In genomic region chr3:38347421-38348200, GRCh38 we compare ENCODE assay signal across 8 cellular contexts. TPM values are rescaled to one million over a fixed set of nuclear protein-coding genes. Genes with fewer than 3 reads are reported as not detected.
DNase-seq lines count a peak whose midpoint lies in the region; ATAC-seq, FAIRE-seq and TF ChIP-seq lines count a peak whose summit lies in the region.

No MANE protein-coding gene starts in this region.

- H3K36me3 ChIP-seq in CD4-positive, alpha-beta memory T cell (ENCODE audit: insufficient read depth, low read length): no peaks in the 10 kb centered on the region
- peaks cover 2% of the 10 kb centered on the region; the same call in 1 of the 2 replicates for H3K36me3 ChIP-seq in MG63
- H3K36me3 ChIP-seq in effector memory CD4-positive, alpha-beta T cell (ENCODE audit: control insufficient read depth, insufficient read depth, low read length): no peaks in the 10 kb centered on the region
- H3K36me3 ChIP-seq in neuronal stem cell (replicated peaks in 1 of 2; ENCODE audit: control insufficient read depth in 2 of 2, insufficient read depth in 2 of 2, low read length in 2 of 2): peaks cover 2 to 37% of the 10 kb centered on the region in 2 donors

- POLR2A ChIA-PET in CD4-positive, alpha-beta memory T cell (lab: Charles Lee; ENCODE audit: partially characterized antibody): interaction anchor here (1.2 to 2.5 kb wide), 3 partner anchors 118 to 183 kb away, joined by 3 to 17 read pairs (median 4); partner anchors contain the start of gene OXSR1

- no peak overlapping the region for H3K9ac ChIP-seq in neuronal stem cell (ENCODE audit: low read depth, low read length, poor library complexity)

- H3K23ac ChIP-seq in neuronal stem cell (ENCODE audit: low read depth, low read length, poor library complexity): no peak overlapping the region

- H3K27me3 Mint-ChIP-seq in CD4-positive, alpha-beta memory T cell: no peaks in the 10 kb centered on the region

- no peak overlapping the region for H4K91ac ChIP-seq in neuronal stem cell (ENCODE audit: low read depth, low read length, poor library complexity)

- no CpG with 5 or more reads among the region's 19 CpGs for WGBS in neuronal stem cell (ENCODE audit: extremely low coverage in 2 of 2, insufficient read length in 2 of 2, insufficient replicate concordance in 1 of 2), 2 donors

- H3K4ac ChIP-seq in neuronal stem cell (ENCODE audit: low read length): no peak overlapping the region

- peaks cover 0 to 4% (median 3%) of the 10 kb centered on the region in 4 donors for H3K4me1 Mint-ChIP-seq in CD4-positive, alpha-beta memory T cell

- peaks cover 17% of the 10 kb centered on the region for H3K4me1 ChIP-seq in CD4-positive, alpha-beta memory T cell (ENCODE audit: insufficient read depth, low read length)
- H3K4me1 ChIP-seq in effector memory CD4-positive, alpha-beta T cell (ENCODE audit: control insufficient read depth, insufficient read depth, low read length, poor library complexity, severe bottlenecking): no peaks in the 10 kb centered on the region
- peaks cover 3 to 8% of the 10 kb centered on the region in 2 donors for H3K4me1 ChIP-seq in neuronal stem cell (ENCODE audit: control insufficient read depth in 2 of 2, insufficient read depth in 1 of 2, low read depth in 1 of 2, low read length in 2 of 2)

- no peak for TF ChIP-seq POLR2A in GM12891 (IDR thresholded peaks at IDR 0.05; ENCODE audit: low read depth, low read length)

- no peak overlapping the region for H2AK5ac ChIP-seq in neuronal stem cell (ENCODE audit: low read depth, low read length)

- no peak for DNase-seq in CD4-positive, alpha-beta memory T cell
- DNase-seq in MG63: no peak
- no peak for DNase-seq in effector memory CD4-positive, alpha-beta T cell
- DNase-seq in neuronal stem cell (ENCODE audit: low spot score): no peak
- no peak for DNase-seq in GM12891 (ENCODE audit: insufficient read length, low spot score)
- DNase-seq in stimulated activated CD4-positive, alpha-beta T cell treated with anti-CD3 and anti-CD28 coated beads, Interleukin-1b, Interleukin-23, amount 100 ng/mL, for 48 hours: no peak
- no peak for DNase-seq in GM19240 (ENCODE audit: insufficient read length, low spot score)

- peak overlapping the region; percentile 100 for H2AFZ ChIP-seq in neuronal stem cell (ENCODE audit: low read length)

- peaks cover 3% of the 10 kb centered on the region for H3K79me1 ChIP-seq in neuronal stem cell (ENCODE audit: low read depth, low read length)

- H3K4me2 ChIP-seq in neuronal stem cell (ENCODE audit: insufficient read depth, low read length, poor library complexity, severe bottlenecking): peak overlapping the region; percentile 83

- no peak overlapping the region for H3K27ac ChIP-seq in CD4-positive, alpha-beta memory T cell (ENCODE audit: low read depth, low read length)
- no peak overlapping the region for H3K27ac ChIP-seq in effector memory CD4-positive, alpha-beta T cell (ENCODE audit: insufficient read depth, low read length, poor library complexity, severe bottlenecking)
- no peak overlapping the region for H3K27ac ChIP-seq in neuronal stem cell (replicated peaks; ENCODE audit: low read length)

- no peaks in the 10 kb centered on the region for H3K27me3 ChIP-seq in CD4-positive, alpha-beta memory T cell (ENCODE audit: insufficient read depth, low read length)
- no peaks in the 10 kb centered on the region for H3K27me3 ChIP-seq in MG63
- H3K27me3 ChIP-seq in effector memory CD4-positive, alpha-beta T cell (replicated peaks; ENCODE audit: control insufficient read depth, insufficient read depth, low read length, poor library complexity, severe bottlenecking): no peaks in the 10 kb centered on the region
- H3K27me3 ChIP-seq in neuronal stem cell (ENCODE audit: control insufficient read depth in 3 of 3, insufficient read depth in 3 of 3, low read depth in 1 of 3, low read length in 3 of 3): no peaks in the 10 kb centered on the region

- no peak overlapping the region for H2BK120ac ChIP-seq in neuronal stem cell (ENCODE audit: low read depth, low read length)

- H3K14ac ChIP-seq in neuronal stem cell (ENCODE audit: low read length): no peak overlapping the region

- H3K18ac ChIP-seq in neuronal stem cell (ENCODE audit: low read length): no peak overlapping the region

- intact Hi-C loops in CD4-positive, alpha-beta memory T cell (cut with micrococcal nuclease): loop anchor here (5.0 kb wide), 3 partner anchors 150 to 305 kb away; partner anchors contain the start of genes ACAA1, EXOG and MYD88

- no peaks in the 10 kb centered on the region for H3K9me3 ChIP-seq in CD4-positive, alpha-beta memory T cell (ENCODE audit: control insufficient read depth in 1 of 2, low read length in 2 of 2)
- H3K9me3 ChIP-seq in MG63 (no peaks in the 10 kb centered on the region), neuronal stem cell (replicated peaks in 1 of 2; ENCODE audit: control insufficient read depth in 2 of 2, insufficient read depth in 1 of 2, low read depth in 1 of 2, low read length in 2 of 2) (no peaks in the 10 kb centered on the region)
- no peaks in the 10 kb centered on the region for H3K9me3 ChIP-seq in effector memory CD4-positive, alpha-beta T cell (ENCODE audit: control insufficient read depth, low read length)

- peak overlapping the region in 2 of 7 donors; percentile 62 to 80 for H3K27ac Mint-ChIP-seq in CD4-positive, alpha-beta memory T cell

- CTCF ChIA-PET in CD4-positive, alpha-beta memory T cell (lab: Charles Lee; ENCODE audit: partially characterized antibody): interaction anchor here (1.0 to 5.8 kb wide), 25 partner anchors 8 to 371 kb away, joined by 4 to 230 read pairs (median 7); partner anchors contain the start of genes ACVR2B, DLEC1 and EXOG

- H3K36me3 Mint-ChIP-seq in CD4-positive, alpha-beta memory T cell: no peaks in the 10 kb centered on the region

- FAIRE-seq in GM12891 (lab: Jason Lieb, UNC): no peak

- no peak overlapping the region for H4K8ac ChIP-seq in neuronal stem cell (ENCODE audit: low read depth, low read length)

- peak overlapping the region in 1 of 2 donors; percentile 11 for H3K4me3 ChIP-seq in CD4-positive, alpha-beta memory T cell (ENCODE audit: low read length in 2 of 2)
- H3K4me3 ChIP-seq in MG63: peak overlapping the region; percentile 66
- H3K4me3 ChIP-seq in effector memory CD4-positive, alpha-beta T cell (ENCODE audit: insufficient read depth, low read depth, low read length, poor library complexity, severe bottlenecking): peak overlapping the region; percentile 78
- peak overlapping the region; percentile 84 to 95 for H3K4me3 ChIP-seq in neuronal stem cell (ENCODE audit: low read length in 2 of 2)

- H2BK5ac ChIP-seq in neuronal stem cell (ENCODE audit: low read length): no peak overlapping the region

- no peak overlapping the region for H2BK12ac ChIP-seq in neuronal stem cell (ENCODE audit: low read length)

- peak overlapping the region in 7 of 8 donors; percentile 61 to 81 (median 75) for H3K4me3 Mint-ChIP-seq in CD4-positive, alpha-beta memory T cell

- no peak for ATAC-seq in HG03045 (IDR thresholded peaks at IDR 0.05; ENCODE audit: unreplicated experiment)

- H3K9me3 Mint-ChIP-seq in CD4-positive, alpha-beta memory T cell: no peaks in the 10 kb centered on the region

- H2BK15ac ChIP-seq in neuronal stem cell (ENCODE audit: low read length): no peak overlapping the region

TF ChIP-seq in GM12891, 5 proteins besides CTCF, POLR2A, EP300 and RAD21:
- TF ChIP-seq POLR2AphosphoS5 (IDR thresholded peaks at IDR 0.05; ENCODE audit: low read depth, low read length) (no peak), PAX5 (IDR thresholded peaks at IDR 0.05; ENCODE audit: insufficient read depth, low read length, severe bottlenecking) (no peak), TAF1 (IDR thresholded peaks at IDR 0.05; ENCODE audit: low read depth, low read length) (no peak)

RNA-seq across cellular contexts. Expression of gene XYLB, which starts 1.0 kb away (rescaled TPM):
- under 1 TPM; 0.47 to 0.61 TPM for total RNA-seq in CD4-positive, alpha-beta memory T cell
- polyA plus RNA-seq in CD4-positive, alpha-beta memory T cell: under 1 TPM; 0.22 to 0.47 TPM
- 1.0 and 2.8 TPM in 2 replicates for total RNA-seq in MG63 (2014; rRNA removed; shearing (Covaris generic); ENCODE audit: low replicate concordance)
- 1.5 TPM for polyA plus RNA-seq in neuronal stem cell (2013, experiment 1 of 2)
- 1.1 TPM for polyA plus RNA-seq in neuronal stem cell (2013, experiment 2 of 2)
- 1.2 TPM for polyA plus RNA-seq in GM12891 (2012; ENCODE audit: low read depth, missing spikeins)
